8 cellular contexts compared by ENCODE assay signal in the genomic region with DNA sequence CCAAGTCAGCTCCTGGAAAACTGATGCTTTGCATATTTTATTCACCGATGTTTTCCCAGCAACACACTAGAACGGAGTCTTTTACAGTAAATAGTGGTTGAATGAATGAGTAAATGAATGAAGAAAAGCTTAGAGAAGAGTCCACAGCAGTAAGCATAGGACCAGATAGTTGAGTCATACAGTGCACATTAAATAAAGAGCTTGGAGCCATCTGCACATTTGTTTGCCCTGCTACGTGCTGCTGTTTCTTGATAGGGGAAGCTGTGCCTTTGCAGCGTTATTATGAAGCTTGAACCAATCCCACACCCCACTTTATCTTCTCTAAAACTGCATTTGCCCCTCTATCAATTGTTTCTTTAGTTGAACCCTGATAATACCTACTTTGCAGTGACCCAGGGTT. TPM values are rescaled to one million over a fixed set of nuclear protein-coding genes. Genes with fewer than 3 reads are reported as not detected.
DNase-seq lines count a peak whose midpoint lies in the region; ATAC-seq and TF ChIP-seq lines count a peak whose summit lies in the region.

No MANE protein-coding gene starts in this region.

- no peak for TF ChIP-seq POLR2A in tibial nerve (IDR thresholded peaks at IDR 0.05)

- WGBS in tibial nerve, 2 donors: 6% methylated on average over 4 of the region's 4 CpGs

- peaks cover 7% of the 10 kb centered on the region for H3K4me1 ChIP-seq in cardiac muscle cell (ENCODE audit: low read depth)
- peaks cover 0 to 39% (median 4%) of the 10 kb centered on the region in 4 donors for H3K4me1 ChIP-seq in tibial nerve

- no peaks in the 10 kb centered on the region for H3K36me3 Mint-ChIP-seq in activated CD8-positive, alpha-beta T cell treated with anti-CD3 and anti-CD28 coated beads, Interleukin-2, amount 10 ng/mL, durations not matched to agents 7 days and 5 days (ENCODE audit: low read depth)

- intact Hi-C loops in Right ventricle myocardium inferior (cut with DNase I): no loop called here

- no peaks in the 10 kb centered on the region for H3K9me3 Mint-ChIP-seq in activated CD8-positive, alpha-beta T cell treated with anti-CD3 and anti-CD28 coated beads, Interleukin-2, amount 10 ng/mL, durations not matched to agents 7 days and 5 days (ENCODE audit: insufficient read depth)

- TF ChIP-seq CTCF in cardiac muscle cell (IDR thresholded peaks at IDR 0.05; ENCODE audit: low read depth, low read length) (no peak), tibial nerve (IDR thresholded peaks at IDR 0.05) (no peak)

- peak overlapping the region; percentile 95 for H3K27ac ChIP-seq in cardiac muscle cell
- peak overlapping the region in 2 of 4 donors; percentile 87 to 96 for H3K27ac ChIP-seq in tibial nerve

- CTCF ChIA-PET in activated CD8-positive, alpha-beta T cell treated with anti-CD3 and anti-CD28 coated beads, Interleukin-2, amount 10 ng/mL, durations not matched to agents 7 days and 5 days (lab: Charles Lee): interaction anchor here (0.6 to 5.8 kb wide), 14 partner anchors 9 to 1125 kb away, joined by 3 to 87 read pairs (median 4); no protein-coding TSS in a partner anchor

- H3K36me3 ChIP-seq in cardiac muscle cell (no peaks in the 10 kb centered on the region), tibial nerve (peaks cover 0 to 13% (median 0%) of the 10 kb centered on the region in 3 donors)

- H3K9me3 ChIP-seq in cardiac muscle cell (ENCODE audit: low read depth) (no peaks in the 10 kb centered on the region), tibial nerve (no peaks in the 10 kb centered on the region)

- ATAC-seq in Right ventricle myocardium inferior (no peak), HG03460 (IDR thresholded peaks at IDR 0.05; ENCODE audit: unreplicated experiment) (no peak), GM18502 (IDR thresholded peaks at IDR 0.05; ENCODE audit: poor library complexity, unreplicated experiment) (no peak)
- no peak for ATAC-seq in activated CD8-positive, alpha-beta T cell treated with anti-CD3 and anti-CD28 coated beads, Interleukin-2, amount 10 ng/mL, durations not matched to agents 7 days and 5 days

- H3K27me3 ChIP-seq in cardiac muscle cell: peaks cover 3% of the 10 kb centered on the region
- H3K27me3 ChIP-seq in tibial nerve: no peaks in the 10 kb centered on the region

- H3K27ac Mint-ChIP-seq in activated CD8-positive, alpha-beta T cell treated with anti-CD3 and anti-CD28 coated beads, Interleukin-2, amount 10 ng/mL, durations not matched to agents 7 days and 5 days: peak overlapping the region; percentile 92

- DNase-seq in cardiac muscle cell (ENCODE audit: low read depth in 1 of 2, low spot score in 1 of 2) (no peak), Right ventricle myocardium inferior (ENCODE audit: missing footprints) (no peak), kidney tubule cell (ENCODE audit: low spot score) (peak; percentile 25), tibial nerve (ENCODE audit: low spot score in 2 of 2) (no peak), mesenteric fat pad (ENCODE audit: low spot score) (no peak)
- no peak for DNase-seq in activated CD8-positive, alpha-beta T cell treated with anti-CD3 and anti-CD28 coated beads, Interleukin-2, amount 10 ng/mL, durations not matched to agents 7 days and 5 days

- peaks cover 33% of the 10 kb centered on the region for H3K4me1 Mint-ChIP-seq in activated CD8-positive, alpha-beta T cell treated with anti-CD3 and anti-CD28 coated beads, Interleukin-2, amount 10 ng/mL, durations not matched to agents 7 days and 5 days (ENCODE audit: low read depth)

- H3K4me3 ChIP-seq in cardiac muscle cell (peak overlapping the region; percentile 73), tibial nerve (peak overlapping the region; percentile 64 to 97 (median 84))

- H3K27me3 Mint-ChIP-seq in activated CD8-positive, alpha-beta T cell treated with anti-CD3 and anti-CD28 coated beads, Interleukin-2, amount 10 ng/mL, durations not matched to agents 7 days and 5 days (ENCODE audit: low read depth): peaks cover 6% of the 10 kb centered on the region

- peak overlapping the region; percentile 96 for H3K4me3 Mint-ChIP-seq in activated CD8-positive, alpha-beta T cell treated with anti-CD3 and anti-CD28 coated beads, Interleukin-2, amount 10 ng/mL, durations not matched to agents 7 days and 5 days

- no peak for TF ChIP-seq EP300 in tibial nerve (IDR thresholded peaks at IDR 0.05)

- POLR2A ChIA-PET in activated CD8-positive, alpha-beta T cell treated with anti-CD3 and anti-CD28 coated beads, Interleukin-2, amount 10 ng/mL, durations not matched to agents 7 days and 5 days (lab: Charles Lee): interaction anchor here (0.9 to 1.7 kb wide), 9 partner anchors 14 to 244 kb away, joined by 3 to 15 read pairs (median 6); no protein-coding TSS in a partner anchor

RNA-seq across cellular contexts. Expression of gene FAM98B, which starts 1.2 kb away (rescaled TPM):
- 6.0 and 10.2 TPM in 2 replicates for total RNA-seq in cardiac muscle cell
- polyA plus RNA-seq in cardiac muscle cell: 2.4 and 3.4 TPM in 2 replicates
- total RNA-seq in Right ventricle myocardium inferior: 20.5 TPM
- 10 to 100 TPM; 42.8 to 43.9 TPM for total RNA-seq in activated CD8-positive, alpha-beta T cell treated with anti-CD3 and anti-CD28 coated beads, Interleukin-2, amount 10 ng/mL, durations not matched to agents 7 days and 5 days
- 10 to 100 TPM in 2 of 4 donors, 1 to 10 TPM in 2; 7.3 to 17.5 (median 10.9) TPM for total RNA-seq in tibial nerve
- 22.4 TPM for total RNA-seq in mesenteric fat pad
